In genomic region chr7:149493366-149493765, GRCh38 we compare ENCODE assay signal across 28 cellular contexts.
"Had no signal": no experiment of that assay in that cellular context is flagged by ENCODE, and none has a peak within 500 bp of the region (broad histone marks: within the 10 kb centered on the region; RNA-seq: fewer than 3 reads in every experiment).

No MANE protein-coding gene starts in this region.

- H3K9me3 ChIP-seq: gastroesophageal sphincter, heart right ventricle, left lung, mucosa of descending colon, right lobe of liver, stomach, thyroid gland had no signal

- DNase-seq: foreskin keratinocyte; glutamatergic neuron; heart right ventricle; hippocampal formation; left cardiac atrium; left lung; mesenchymal stem cell; mucosa of descending colon; naive B cell; right lobe of liver; small intestine; stimulated activated CD4-positive, alpha-beta T cell treated with anti-CD3 and anti-CD28 coated beads, Interleukin-12 subunit alpha, Interleukin-12 subunit beta, amount 100 ng/mL, for 4 hours; stimulated activated CD4-positive, alpha-beta T cell treated with anti-CD3 and anti-CD28 coated beads, Interleukin-1b, Interleukin-23, amount 100 ng/mL, for 48 hours; stimulated activated CD4-positive, alpha-beta T cell treated with anti-CD3 and anti-CD28 coated beads, Interleukin-4, amount 100 ng/mL, for 24 hours; stimulated activated naive B cell treated with anti-CD40 and anti-IgM and Interleukin-4, amounts not matched to agents 10 μg/mL and 1 μg/mL and 100 μg/mL, for 72 hours; stomach; thyroid gland had no signal

- H2AFZ ChIP-seq: parathyroid adenoma had no signal

- H3K9me3 Mint-ChIP-seq: mesothelial cell of epicardium; naive B cell; natural killer cell treated with Interleukin-12 subunit alpha and Interleukin-12 subunit beta and Interleukin-15 and Interleukin-18, amount 100 ng/mL, for 72 hours; neural crest cell; stimulated activated naive B cell treated with anti-CD40 and anti-IgM and Interleukin-4, amounts not matched to agents 10 μg/mL and 1 μg/mL and 100 μg/mL, for 72 hours; type B pancreatic cell had no signal

- H3K27ac Mint-ChIP-seq: mesothelial cell of epicardium; natural killer cell treated with Interleukin-12 subunit alpha and Interleukin-12 subunit beta and Interleukin-15 and Interleukin-18, amount 100 ng/mL, for 72 hours; progenitor cell of endocrine pancreas; type B pancreatic cell had no signal

- H3K27ac ChIP-seq: coronary artery, epithelial cell of prostate, foreskin keratinocyte, gastroesophageal sphincter, heart right ventricle, left lung, parathyroid adenoma, stomach, thyroid gland had no signal

- H3K9ac ChIP-seq: parathyroid adenoma had no signal

- FAIRE-seq: islet of Langerhans, small intestine had no signal

- ATAC-seq: esophagus mucosa; foreskin keratinocyte; gastroesophageal sphincter; heart right ventricle; left cardiac atrium; left lung; mucosa of descending colon; natural killer cell treated with Interleukin-12 subunit alpha and Interleukin-12 subunit beta and Interleukin-15 and Interleukin-18, amount 100 ng/mL, for 72 hours; right lobe of liver; stimulated activated naive B cell treated with anti-CD40 and anti-IgM and Interleukin-4, amounts not matched to agents 10 μg/mL and 1 μg/mL and 100 μg/mL, for 72 hours had no signal

- H3K27me3 ChIP-seq: foreskin keratinocyte, gastroesophageal sphincter, heart right ventricle, left lung, right lobe of liver, stomach, thyroid gland had no signal

- H3K4me3 ChIP-seq: coronary artery, gastroesophageal sphincter, heart right ventricle, left lung, mucosa of descending colon, right lobe of liver, stomach, thyroid gland had no signal

- H3K4me1 ChIP-seq: foreskin keratinocyte had no signal
